In genomic region chr3:119497824-119498187, GRCh38 we compare ENCODE assay signal across 8 cellular contexts. TPM values are rescaled to one million over a fixed set of nuclear protein-coding genes. Genes with fewer than 3 reads are reported as not detected.
DNase-seq lines count a peak whose midpoint lies in the region; ATAC-seq and TF ChIP-seq lines count a peak whose summit lies in the region.

No MANE protein-coding gene starts in this region.

- no peaks in the 10 kb centered on the region for H3K27me3 ChIP-seq in muscle layer of colon (ENCODE audit: control insufficient read depth in 1 of 2, insufficient read depth in 2 of 2, low read length in 2 of 2)

- H3K4me3 ChIP-seq in epithelial cell of esophagus (ENCODE audit: low read length) (peak overlapping the region; percentile 98), muscle layer of colon (ENCODE audit: low read depth in 1 of 2, low read length in 2 of 2) (peak overlapping the region; percentile 89 to 98)

- DNase-seq in CD1c-positive myeloid dendritic cell (ENCODE audit: extremely low spot score) (peak; percentile 6), SK-MEL-5 (ENCODE audit: low read depth, low spot score) (peak; percentile 19), epithelial cell of esophagus (ENCODE audit: low read depth) (peak; percentile 67), MV-4-11 (lab: John Stamatoyannopoulos, UW) (no peak)
- DNase-seq in effector CD4-positive, alpha-beta T cell, result no peak

- H3K36me3 ChIP-seq in muscle layer of colon (ENCODE audit: insufficient read depth, low read length), result no peaks in the 10 kb centered on the region

- ATAC-seq in GM21528 (IDR thresholded peaks at IDR 0.05; ENCODE audit: low FRiP score, unreplicated experiment) (peak; percentile 40), GM21576 (IDR thresholded peaks at IDR 0.05; ENCODE audit: unreplicated experiment) (no peak)

- no peak overlapping the region for H3K9ac ChIP-seq in muscle layer of colon (ENCODE audit: low read length)

- in situ Hi-C loops in SK-MEL-5 (cut with HindIII; ENCODE audit: low pct_unique_long_range_greater_than_20kb, low sequenced_read_pairs), result no loop called here

- H3K27ac ChIP-seq in muscle layer of colon (ENCODE audit: low read depth, low read length), result peak overlapping the region; percentile 99

- H3K4me1 ChIP-seq in muscle layer of colon (ENCODE audit: insufficient read depth, low read length), result peaks cover 18% of the 10 kb centered on the region

- no peak for TF ChIP-seq CTCF in epithelial cell of esophagus (IDR thresholded peaks at IDR 0.05; ENCODE audit: insufficient read depth, low read depth, low read length, missing control alignments)

- no peaks in the 10 kb centered on the region for H3K9me3 ChIP-seq in muscle layer of colon (ENCODE audit: low read length)

RNA-seq across cellular contexts. Expression of gene TIMMDC1, which starts 0.5 kb away (rescaled TPM):
- 273 and 289 TPM in 2 replicates for total RNA-seq in SK-MEL-5 (2014; rRNA removed; shearing (Covaris generic))
- 136 and 154 TPM in 2 replicates for polyA plus RNA-seq in SK-MEL-5 (2015; cell fraction: cytosol; rRNA removed)
- polyA plus RNA-seq in SK-MEL-5 (2015; cell fraction: nucleus; rRNA removed), result 245 and 330 TPM in 2 replicates

RNA-seq across cellular contexts. Expression of gene POGLUT1, which starts 29.0 kb away (rescaled TPM):
- 24.6 and 24.9 TPM in 2 replicates for total RNA-seq in SK-MEL-5 (2014; rRNA removed; shearing (Covaris generic))
- polyA plus RNA-seq in SK-MEL-5 (2015; cell fraction: cytosol; rRNA removed), result 15.2 and 23.1 TPM in 2 replicates
- 46.3 and 48.1 TPM in 2 replicates for polyA plus RNA-seq in SK-MEL-5 (2015; cell fraction: nucleus; rRNA removed)

RNA-seq across cellular contexts. Expression of gene TMEM39A, which starts 34.4 kb away (rescaled TPM):
- total RNA-seq in SK-MEL-5 (2014; rRNA removed; shearing (Covaris generic)), result 39.8 and 47.8 TPM in 2 replicates
- 30.9 and 48.4 TPM in 2 replicates for polyA plus RNA-seq in SK-MEL-5 (2015; cell fraction: cytosol; rRNA removed)
- 126 and 128 TPM in 2 replicates for polyA plus RNA-seq in SK-MEL-5 (2015; cell fraction: nucleus; rRNA removed)

Comparison
In these comparisons a context has a peak if more than half of its experiments do, and no peak if none do; other contexts are left out.
1. DNase-seq: peak in CD1c-positive myeloid dendritic cell (single experiment), SK-MEL-5 (single experiment) and epithelial cell of esophagus (single experiment); none in MV-4-11 (single experiment) and effector CD4-positive, alpha-beta T cell (single experiment).